ENCODE assay signal across 23 cellular contexts in genomic region chr5:113390224-113390623, GRCh38. TPM values are rescaled to one million over a fixed set of nuclear protein-coding genes. Genes with fewer than 3 reads are reported as not detected.
"Had no signal": no experiment of that assay in that cellular context is flagged by ENCODE, and none has a peak within 500 bp of the region (broad histone marks: within the 10 kb centered on the region; RNA-seq: fewer than 3 reads in every experiment).

No MANE protein-coding gene starts in this region.

- ATAC-seq: activated CD8-positive, alpha-beta T cell treated with anti-CD3 and anti-CD28 coated beads, Interleukin-2, amount 10 ng/mL, durations not matched to agents 7 days and 5 days; left lung; sciatic nerve; stimulated activated naive B cell treated with anti-CD40 and anti-IgM and Interleukin-4, amounts not matched to agents 10 μg/mL and 1 μg/mL and 100 μg/mL, for 72 hours had no signal

- H3K4me3 Mint-ChIP-seq: activated CD8-positive, alpha-beta T cell treated with anti-CD3 and anti-CD28 coated beads, Interleukin-2, amount 10 ng/mL, durations not matched to agents 7 days and 5 days; activated naive CD8-positive, alpha-beta T cell; central memory CD8-positive, alpha-beta T cell; immature natural killer cell; naive B cell; stimulated activated naive B cell treated with anti-CD40 and anti-IgM and Interleukin-4, amounts not matched to agents 10 μg/mL and 1 μg/mL and 100 μg/mL, for 72 hours; type B pancreatic cell had no signal

- H3K4me2 ChIP-seq: hepatocyte had no signal

- DNase-seq: activated CD4-positive, alpha-beta T cell treated with anti-CD3 and anti-CD28 coated beads for 1 hour; activated CD4-positive, alpha-beta T cell treated with anti-CD3 and anti-CD28 coated beads, Interleukin-2, amount 50 U/mL, for 1 hour; activated CD8-positive, alpha-beta T cell treated with anti-CD3 and anti-CD28 coated beads, Interleukin-2, amount 10 ng/mL, durations not matched to agents 7 days and 5 days; activated naive CD4-positive, alpha-beta T cell; effector memory CD4-positive, alpha-beta T cell; foreskin melanocyte; immature natural killer cell; left lung; naive B cell; nucleus accumbens; small intestine; stimulated activated CD4-positive, alpha-beta T cell treated with anti-CD3 and anti-CD28 coated beads, Interleukin-2, amount 100 ng/mL, for 24 hours; stimulated activated naive B cell treated with anti-CD40 and anti-IgM and Interleukin-4, amounts not matched to agents 10 μg/mL and 1 μg/mL and 100 μg/mL, for 72 hours had no signal

- H3K79me2 ChIP-seq: hepatocyte had no signal

- H3K4me1 Mint-ChIP-seq: central memory CD8-positive, alpha-beta T cell; immature natural killer cell; naive B cell; stimulated activated naive B cell treated with anti-CD40 and anti-IgM and Interleukin-4, amounts not matched to agents 10 μg/mL and 1 μg/mL and 100 μg/mL, for 72 hours had no signal

- H3K27me3 ChIP-seq: adrenal gland, breast epithelium, hepatocyte had no signal

- H3K4me3 ChIP-seq: adrenal gland, breast epithelium, hepatocyte, left lung, lung had no signal

- H3K9me3 Mint-ChIP-seq: central memory CD8-positive, alpha-beta T cell; immature natural killer cell; stimulated activated naive B cell treated with anti-CD40 and anti-IgM and Interleukin-4, amounts not matched to agents 10 μg/mL and 1 μg/mL and 100 μg/mL, for 72 hours; type B pancreatic cell had no signal

- H3K27ac Mint-ChIP-seq: activated CD8-positive, alpha-beta T cell treated with anti-CD3 and anti-CD28 coated beads, Interleukin-2, amount 10 ng/mL, durations not matched to agents 7 days and 5 days; activated naive CD8-positive, alpha-beta T cell; immature natural killer cell; stimulated activated naive B cell treated with anti-CD40 and anti-IgM and Interleukin-4, amounts not matched to agents 10 μg/mL and 1 μg/mL and 100 μg/mL, for 72 hours; type B pancreatic cell had no signal

- H3K27ac ChIP-seq: adrenal gland, breast epithelium, hepatocyte, left lung, VCaP had no signal

- H3K4me1 ChIP-seq: adrenal gland, breast epithelium, left lung had no signal

- H3K9me3 ChIP-seq: adrenal gland, breast epithelium, left lung had no signal

- H3K36me3 Mint-ChIP-seq: immature natural killer cell; naive B cell; stimulated activated naive B cell treated with anti-CD40 and anti-IgM and Interleukin-4, amounts not matched to agents 10 μg/mL and 1 μg/mL and 100 μg/mL, for 72 hours; type B pancreatic cell had no signal

- H3K36me3 ChIP-seq: adrenal gland, breast epithelium, left lung had no signal

- H2AFZ ChIP-seq: hepatocyte had no signal

RNA-seq across cellular contexts. Expression of gene TSSK1B, which starts 44.6 kb away (rescaled TPM):
- polyA plus RNA-seq: adrenal gland, hepatocyte, immature natural killer cell, neural cell, small intestine had no signal
